In genomic region chr6:15662246-15663056, GRCh38 we compare ENCODE assay signal across 8 cellular contexts. TPM values are rescaled to one million over a fixed set of nuclear protein-coding genes. Genes with fewer than 3 reads are reported as not detected.
A peak's percentile ranks its signal among the peaks of the same experiment; 100 is the strongest.
DNase-seq lines count a peak whose midpoint lies in the region; ATAC-seq and TF ChIP-seq lines count a peak whose summit lies in the region.

TSS of gene DTNBP1 (minus strand) at chr6:15663028. CDS start at chr6:15662869, 159 bp downstream.

- no peaks in the 10 kb centered on the region for H3K27me3 ChIP-seq in adrenal gland
- H3K27me3 ChIP-seq in right cardiac atrium (ENCODE audit: control insufficient read depth, insufficient read depth): no peaks in the 10 kb centered on the region
- no peaks in the 10 kb centered on the region for H3K27me3 ChIP-seq in rectal smooth muscle tissue (ENCODE audit: control insufficient read depth, insufficient read depth, low read length)
- H3K27me3 ChIP-seq in aorta (ENCODE audit: control insufficient read depth in 1 of 2, insufficient read depth in 2 of 2, low read length in 1 of 2): no peaks in the 10 kb centered on the region

- peaks cover 0 to 11% of the 10 kb centered on the region in 2 donors for H3K4me1 ChIP-seq in adrenal gland (replicated peaks in 1 of 2)
- H3K4me1 ChIP-seq in right cardiac atrium (ENCODE audit: control insufficient read depth, insufficient read depth, low read length): peaks cover 3% of the 10 kb centered on the region
- peaks cover 8% of the 10 kb centered on the region for H3K4me1 ChIP-seq in rectal smooth muscle tissue (ENCODE audit: control insufficient read depth, insufficient read depth, low read length)
- no peaks in the 10 kb centered on the region for H3K4me1 ChIP-seq in aorta (ENCODE audit: control insufficient read depth in 1 of 2, insufficient read depth in 2 of 2, low read length in 2 of 2)

- ATAC-seq in right cardiac atrium (peak; percentile 97 to 98), aorta (ENCODE audit: low FRiP score) (peak; percentile 94)

- H3K27ac ChIP-seq in adrenal gland (peak within 1 kb of the TSS in 3 of 5 donors; percentile 69 to 90 (median 81)), right cardiac atrium (ENCODE audit: low read length) (peak within 1 kb of the TSS; percentile 49), rectal smooth muscle tissue (ENCODE audit: low read depth, low read length) (peak within 1 kb of the TSS; percentile 68), aorta (ENCODE audit: low read depth in 1 of 2, low read length in 2 of 2) (peak within 1 kb of the TSS in 1 of 2 donors; percentile 59)

- peaks cover 18% of the 10 kb centered on the region for H3K4me1 Mint-ChIP-seq in T-helper 1 cell treated with Interleukin-12 subunit alpha and Interleukin-12 subunit beta and Interleukin-4 antibody, amounts not matched to agents 30 μg/mL and 1 μg/mL, for 36 hours (ENCODE audit: low read depth)

- 0 to 1% (median 0%) methylated on average over 10 to 99 of the region's 99 CpGs for WGBS in adrenal gland, 4 donors
- under 1% methylated on average over 99 of the region's 99 CpGs for WGBS in right cardiac atrium
- WGBS in aorta, 2 donors: 1% methylated on average over 75 to 99 of the region's 99 CpGs

- peaks cover 12% of the 10 kb centered on the region for H3K27me3 Mint-ChIP-seq in T-helper 1 cell treated with Interleukin-12 subunit alpha and Interleukin-12 subunit beta and Interleukin-4 antibody, amounts not matched to agents 30 μg/mL and 1 μg/mL, for 36 hours (ENCODE audit: low read depth)

- H3K36me3 Mint-ChIP-seq in T-helper 1 cell treated with Interleukin-12 subunit alpha and Interleukin-12 subunit beta and Interleukin-4 antibody, amounts not matched to agents 30 μg/mL and 1 μg/mL, for 36 hours (ENCODE audit: low read depth): peaks cover 17% of the 10 kb centered on the region

- H3K9me3 Mint-ChIP-seq in T-helper 1 cell treated with Interleukin-12 subunit alpha and Interleukin-12 subunit beta and Interleukin-4 antibody, amounts not matched to agents 30 μg/mL and 1 μg/mL, for 36 hours: no peaks in the 10 kb centered on the region

- peak within 1 kb of the TSS; percentile 76 for H3K4me3 Mint-ChIP-seq in T-helper 1 cell treated with Interleukin-12 subunit alpha and Interleukin-12 subunit beta and Interleukin-4 antibody, amounts not matched to agents 30 μg/mL and 1 μg/mL, for 36 hours

- H3K4me3 ChIP-seq in LNCaP clone FGC (ENCODE audit: low read depth, low read length): peak within 1 kb of the TSS; percentile 80
- H3K4me3 ChIP-seq in adrenal gland: peak within 1 kb of the TSS; percentile 2 to 98 (median 82)
- peak within 1 kb of the TSS; percentile 83 for H3K4me3 ChIP-seq in right cardiac atrium (ENCODE audit: low read length)
- H3K4me3 ChIP-seq in rectal smooth muscle tissue (ENCODE audit: low read length): peak within 1 kb of the TSS; percentile 66
- peak within 1 kb of the TSS; percentile 39 to 88 for H3K4me3 ChIP-seq in aorta (ENCODE audit: low read length in 2 of 2)

- TF ChIP-seq CTCF in GM10248 (IDR thresholded peaks at IDR 0.05; ENCODE audit: control extremely low read depth, extremely low read depth, low read depth, missing control alignments) (no peak), LNCaP clone FGC (IDR thresholded peaks at IDR 0.05; ENCODE audit: control insufficient read depth, extremely low read depth, insufficient read depth) (no peak), adrenal gland (IDR thresholded peaks at IDR 0.05) (no peak)

- peak within 1 kb of the TSS; percentile 67 for H3K27ac Mint-ChIP-seq in T-helper 1 cell treated with Interleukin-12 subunit alpha and Interleukin-12 subunit beta and Interleukin-4 antibody, amounts not matched to agents 30 μg/mL and 1 μg/mL, for 36 hours

- POLR2A ChIA-PET in GM10248 (lab: Yijun Ruan, JAX): interaction anchor here (0.6 to 0.7 kb wide), 2 partner anchors 265 to 324 kb away, joined by 4 read pairs; no protein-coding TSS in a partner anchor

- H3K9me3 ChIP-seq in adrenal gland (replicated peaks in 1 of 3) (no peaks in the 10 kb centered on the region), right cardiac atrium (ENCODE audit: control insufficient read depth, low read length) (no peaks in the 10 kb centered on the region), aorta (ENCODE audit: control insufficient read depth, low read length) (no peaks in the 10 kb centered on the region)

- TF ChIP-seq POLR2A in adrenal gland (IDR thresholded peaks at IDR 0.05): peak in 1 of 2 donors; percentile 37

- DNase-seq in GM10248 (ENCODE audit: extremely low spot score): peak; percentile 83
- peak; percentile 27 for DNase-seq in H4 (ENCODE audit: low spot score)
- DNase-seq in LNCaP clone FGC (ENCODE audit: low read depth): peak; percentile 33
- DNase-seq in adrenal gland: peak; percentile 64 to 85 (median 72)
- DNase-seq in right cardiac atrium: peak; percentile 87 to 95 (median 94)
- peak; percentile 89 to 96 for DNase-seq in aorta

- CTCF ChIA-PET in GM10248 (lab: Yijun Ruan, JAX): interaction anchor here (1.2 to 2.6 kb wide), 4 partner anchors 37 to 545 kb away, joined by 3 to 8 read pairs (median 4); no protein-coding TSS in a partner anchor

- intact Hi-C loops in adrenal gland (cut with DNase I) (no loop called here), right cardiac atrium (cut with DNase I) (no loop called here), aorta (cut with DNase I) (no loop called here)

- H3K9ac ChIP-seq in rectal smooth muscle tissue (ENCODE audit: low read length): peak within 1 kb of the TSS; percentile 77

- H3K36me3 ChIP-seq in adrenal gland (replicated peaks in 1 of 2) (no peaks in the 10 kb centered on the region), rectal smooth muscle tissue (ENCODE audit: control insufficient read depth, insufficient read depth, low read length) (no peaks in the 10 kb centered on the region), aorta (ENCODE audit: control insufficient read depth in 1 of 2, insufficient read depth in 2 of 2, low read length in 1 of 2) (no peaks in the 10 kb centered on the region)

RNA-seq across cellular contexts. Expression of gene DTNBP1, which starts in this region (rescaled TPM):
- total RNA-seq in H4 (2014; rRNA removed; shearing (Covaris generic)): 7.5 and 15.3 TPM in 2 replicates
- total RNA-seq in adrenal gland (10 to 100 TPM in 4 of 8 donors, 1 to 10 TPM in 4; 4.2 to 17.1 (median 11.2) TPM), right cardiac atrium (10 to 100 TPM; 18.9 to 34.0 (median 26.7) TPM), aorta (10 to 100 TPM; 26.2 to 28.8 TPM)
- polyA plus RNA-seq in adrenal gland (10 to 100 TPM in 1 of 3 donors, 1 to 10 TPM in 2; 5.6 to 10.8 (median 8.8) TPM), right cardiac atrium (17.2 TPM), aorta (10 to 100 TPM; 26.4 to 37.1 TPM)

Comparison
In these comparisons a context has a peak if more than half of its experiments do, and no peak if none do; other contexts are left out.
1. DNase-seq: peak in every context shown above with its lines; median percentile 94 in right cardiac atrium; 92 in aorta; 83 in GM10248; 72 in adrenal gland; 33 in LNCaP clone FGC; 27 in H4.